In genomic region chr1:145979746-145980435, GRCh38 we compare ENCODE assay signal across 8 cellular contexts. TPM values are rescaled to one million over a fixed set of nuclear protein-coding genes. Genes with fewer than 3 reads are reported as not detected.
A peak's percentile ranks its signal among the peaks of the same experiment; 100 is the strongest.
DNase-seq lines count a peak whose midpoint lies in the region; ATAC-seq and TF ChIP-seq lines count a peak whose summit lies in the region.

No MANE protein-coding gene starts in this region.

- 30 to 42% methylated on average over 6 to 7 of the region's 7 CpGs for WGBS in esophagus squamous epithelium, 2 donors

- H3K27ac ChIP-seq in esophagus squamous epithelium: peak overlapping the region; percentile 90 to 98 (median 96)
- H3K27ac ChIP-seq in skin epidermis: peak overlapping the region; percentile 33 to 98 (median 88)

- DNase-seq in AML-193 (lab: John Stamatoyannopoulos, UW): peak; percentile 12 to 21
- DNase-seq in OCI-M1 (lab: John Stamatoyannopoulos, UW): peak; percentile 86
- DNase-seq in esophagus squamous epithelium (lab: John Stamatoyannopoulos, UW): no peak
- no peak for DNase-seq in NCI-H82 treated with DMSO at 0.1 percent for 48 hours (lab: John Stamatoyannopoulos, UW; ENCODE audit: unreplicated experiment)

- H3K36me3 ChIP-seq in esophagus squamous epithelium: peaks cover 0 to 4% (median 0%) of the 10 kb centered on the region in 3 donors

- intact Hi-C loops in esophagus squamous epithelium (cut with DNase I): loop anchor here (2.0 kb wide), 1 partner anchor 27 kb away; no protein-coding TSS in a partner anchor

- TF ChIP-seq CTCF in esophagus squamous epithelium (IDR thresholded peaks at IDR 0.05): no peak

- ATAC-seq in GM21447 (IDR thresholded peaks at IDR 0.05; ENCODE audit: unreplicated experiment): peak; percentile 9
- no peak for ATAC-seq in HG02884 (IDR thresholded peaks at IDR 0.05; ENCODE audit: unreplicated experiment)
- no peak for ATAC-seq in GM18873 (IDR thresholded peaks at IDR 0.05; ENCODE audit: low FRiP score, unreplicated experiment)

- TF ChIP-seq POLR2A in esophagus squamous epithelium (IDR thresholded peaks at IDR 0.05): peak in 1 of 4 donors; percentile 39

- peaks cover 58 to 81% (median 70%) of the 10 kb centered on the region in 3 donors for H3K4me1 ChIP-seq in esophagus squamous epithelium

- no peaks in the 10 kb centered on the region for H3K27me3 ChIP-seq in esophagus squamous epithelium

- H3K9me3 ChIP-seq in esophagus squamous epithelium: no peaks in the 10 kb centered on the region

- H3K4me3 ChIP-seq in esophagus squamous epithelium (peak overlapping the region in 3 of 4 donors; percentile 2 to 51 (median 24)), skin epidermis (peak overlapping the region in 1 of 7 experiments; percentile 9)

RNA-seq across cellular contexts. Expression of gene POLR3GL, which starts 15.4 kb away (rescaled TPM):
- 10 to 100 TPM in 2 of 4 donors, 1 to 10 TPM in 2; 2.9 to 15.9 (median 9.8) TPM for total RNA-seq in esophagus squamous epithelium

RNA-seq across cellular contexts. Expression of gene ANKRD34A, which starts 15.5 kb away (rescaled TPM):
- total RNA-seq in esophagus squamous epithelium: under 1 TPM; 0.04 to 0.67 (median 0.30) TPM

RNA-seq across cellular contexts. Expression of gene TXNIP, which starts 16.5 kb away (rescaled TPM):
- 100 to 1,000 TPM in 3 of 4 donors, 10 to 100 TPM in 1; 94.9 to 942 (median 328) TPM for total RNA-seq in esophagus squamous epithelium

RNA-seq across cellular contexts. Expression of gene LIX1L, which starts 22.1 kb away (rescaled TPM):
- total RNA-seq in esophagus squamous epithelium: 10 to 100 TPM in 1 of 4 donors, 1 to 10 TPM in 3; 1.9 to 12.2 (median 5.9) TPM

RNA-seq across cellular contexts. Expression of gene HJV, which starts 41.6 kb away (rescaled TPM):
- not detected for total RNA-seq in esophagus squamous epithelium

Comparison
In these comparisons a context has a peak if more than half of its experiments do, and no peak if none do; other contexts are left out.
1. DNase-seq: peak in AML-193 (2 of 2) and OCI-M1 (single experiment); none in esophagus squamous epithelium (single experiment) and NCI-H82 treated with DMSO at 0.1 percent for 48 hours (single experiment).